Comparison of ENCODE assay signal across 31 cellular contexts in genomic region chr5:30450153-30450552, GRCh38.
"Had no signal": no experiment of that assay in that cellular context is flagged by ENCODE, and none has a peak within 500 bp of the region (broad histone marks: within the 10 kb centered on the region; RNA-seq: fewer than 3 reads in every experiment).

No MANE protein-coding gene starts in this region.

- H3K27me3 ChIP-seq: neural progenitor cell, ovary, spleen, suprapubic skin, testis, tibial artery, transverse colon, upper lobe of right lung, uterus had no signal

- H3K9me3 Mint-ChIP-seq: nephron, type B pancreatic cell had no signal

- H3K27ac ChIP-seq: neural progenitor cell, ovary, parathyroid adenoma, psoas muscle, skin epidermis, spleen, suprapubic skin, testis, tibial artery, transverse colon, upper lobe of right lung, uterus had no signal

- H3K4me2 ChIP-seq: neural progenitor cell, smooth muscle cell had no signal

- H3K36me3 ChIP-seq: neural progenitor cell, ovary, spleen, suprapubic skin, tibial artery, transverse colon, upper lobe of right lung, uterus had no signal

- H3K4me1 Mint-ChIP-seq: natural killer cell; nephron; neural progenitor cell; stimulated activated memory B cell treated with anti-CD40 and anti-IgM and Interleukin-4, amounts not matched to agents 10 μg/mL and 1 μg/mL and 100 μg/mL, for 72 hours; stimulated activated naive CD8-positive, alpha-beta T cell treated with anti-CD3 and anti-CD28 coated beads, Interleukin-15, amount 100 ng/mL, for 72 hours had no signal

- H3K9ac ChIP-seq: neural progenitor cell, parathyroid adenoma had no signal

- H3K27ac Mint-ChIP-seq: natural killer cell; nephron; neural progenitor cell; progenitor cell of endocrine pancreas; stimulated activated memory B cell treated with anti-CD40 and anti-IgM and Interleukin-4, amounts not matched to agents 10 μg/mL and 1 μg/mL and 100 μg/mL, for 72 hours; stimulated activated naive CD8-positive, alpha-beta T cell treated with anti-CD3 and anti-CD28 coated beads, Interleukin-15, amount 100 ng/mL, for 72 hours; type B pancreatic cell had no signal

- H3K79me2 ChIP-seq: parathyroid adenoma had no signal

- H3K27me3 Mint-ChIP-seq: progenitor cell of endocrine pancreas; stimulated activated memory B cell treated with anti-CD40 and anti-IgM and Interleukin-4, amounts not matched to agents 10 μg/mL and 1 μg/mL and 100 μg/mL, for 72 hours; stimulated activated naive CD8-positive, alpha-beta T cell treated with anti-CD3 and anti-CD28 coated beads, Interleukin-15, amount 100 ng/mL, for 72 hours; type B pancreatic cell had no signal

- H3K36me3 Mint-ChIP-seq: stimulated activated memory B cell treated with anti-CD40 and anti-IgM and Interleukin-4, amounts not matched to agents 10 μg/mL and 1 μg/mL and 100 μg/mL, for 72 hours; type B pancreatic cell had no signal

- ATAC-seq: natural killer cell; psoas muscle; right cardiac atrium; sciatic nerve; stimulated activated memory B cell treated with anti-CD40 and anti-IgM and Interleukin-4, amounts not matched to agents 10 μg/mL and 1 μg/mL and 100 μg/mL, for 72 hours; stimulated activated naive CD8-positive, alpha-beta T cell treated with anti-CD3 and anti-CD28 coated beads, Interleukin-15, amount 100 ng/mL, for 72 hours; stimulated activated naive CD8-positive, alpha-beta T cell treated with anti-CD3 and anti-CD28 coated beads, Interleukin-15, Interleukin-2, amounts not matched to agents 100 U/mL and 50 U/mL, for 24 hours; upper lobe of right lung had no signal

- H3K4me3 Mint-ChIP-seq: natural killer cell; nephron; neural progenitor cell; stimulated activated memory B cell treated with anti-CD40 and anti-IgM and Interleukin-4, amounts not matched to agents 10 μg/mL and 1 μg/mL and 100 μg/mL, for 72 hours; stimulated activated naive CD8-positive, alpha-beta T cell treated with anti-CD3 and anti-CD28 coated beads, Interleukin-15, amount 100 ng/mL, for 72 hours; type B pancreatic cell had no signal

- H2AFZ ChIP-seq: neural progenitor cell, parathyroid adenoma had no signal

- DNase-seq: natural killer cell; occipital lobe; ovary; posterior cingulate gyrus; psoas muscle; right cardiac atrium; spleen; stimulated activated CD4-positive, alpha-beta T cell treated with anti-CD3 and anti-CD28 coated beads, Interleukin-12 subunit alpha, Interleukin-12 subunit beta, amount 100 ng/mL, for 4 hours; stimulated activated CD4-positive, alpha-beta T cell treated with anti-CD3 and anti-CD28 coated beads, Interleukin-1b, Interleukin-23, amount 100 ng/mL, for 48 hours; stimulated activated CD4-positive, alpha-beta T cell treated with anti-CD3 and anti-CD28 coated beads, Interleukin-4, amount 100 ng/mL, for 1 hour; stimulated activated CD4-positive, alpha-beta T cell treated with anti-CD3 and anti-CD28 coated beads, Interleukin-4, amount 100 ng/mL, for 4 hours; stimulated activated CD8-positive, alpha-beta memory T cell treated with anti-CD3 and anti-CD28 coated beads, Interleukin-4, amount 100 ng/mL, for 48 hours; stimulated activated naive CD4-positive, alpha-beta T cell; stimulated activated naive CD8-positive, alpha-beta T cell treated with anti-CD3 and anti-CD28 coated beads, Interleukin-15, amount 100 ng/mL, for 72 hours; stimulated activated naive CD8-positive, alpha-beta T cell treated with anti-CD3 and anti-CD28 coated beads, Interleukin-15, Interleukin-2, amounts not matched to agents 100 U/mL and 50 U/mL, for 24 hours; substantia nigra; testis; tibial artery; transverse colon; upper lobe of right lung; uterus had no signal

- H3K4me1 ChIP-seq: neural progenitor cell, parathyroid adenoma, psoas muscle, spleen, suprapubic skin, testis, tibial artery, transverse colon, upper lobe of right lung, uterus had no signal

- H3K9me3 ChIP-seq: ovary, psoas muscle, suprapubic skin, testis, tibial artery, transverse colon, upper lobe of right lung, uterus had no signal

- H3K4me3 ChIP-seq: neural progenitor cell, ovary, psoas muscle, skin epidermis, smooth muscle cell, spleen, suprapubic skin, testis, tibial artery, transverse colon, upper lobe of right lung, uterus had no signal
